Comparison of ENCODE assay signal across 8 cellular contexts in the genomic region with DNA sequence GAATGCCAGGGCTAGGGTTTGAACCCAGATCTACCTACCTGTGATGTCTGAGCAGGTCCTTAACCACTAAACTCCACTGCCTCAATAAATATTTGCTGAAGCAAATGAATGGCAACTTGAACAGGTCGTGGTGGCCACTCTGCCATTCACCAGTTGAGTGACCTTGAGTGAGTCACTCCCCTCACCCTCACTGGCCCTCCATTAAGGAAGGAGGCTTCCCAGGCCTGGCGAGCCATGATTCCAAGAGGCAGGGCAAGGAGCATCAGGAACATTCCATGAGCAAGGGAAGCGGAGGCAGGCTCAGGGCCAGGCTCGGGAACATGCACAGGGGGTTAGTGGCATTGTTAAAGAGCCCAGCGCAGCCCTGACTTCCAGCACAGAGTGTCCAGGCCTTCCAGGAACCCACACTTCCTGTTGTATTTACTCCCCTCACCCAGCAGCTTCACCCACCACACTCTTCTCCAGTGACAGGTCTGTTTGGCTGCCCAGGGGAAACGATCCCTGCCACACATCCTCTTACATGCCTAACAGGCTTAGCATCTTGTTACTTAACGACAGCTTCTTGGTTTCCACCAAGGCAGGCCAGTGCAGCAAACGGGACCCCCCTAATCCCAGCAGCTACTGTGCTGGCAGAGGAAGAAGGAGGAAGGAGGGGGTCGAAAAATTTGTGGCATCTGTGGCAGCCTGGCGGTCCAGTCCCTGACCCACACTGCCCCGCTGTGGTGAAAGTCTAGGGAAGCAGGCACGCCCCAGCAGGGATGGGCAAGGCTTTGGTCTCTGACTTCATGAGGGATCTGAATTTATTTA. TPM values are rescaled to one million over a fixed set of nuclear protein-coding genes. Genes with fewer than 3 reads are reported as not detected.
DNase-seq lines count a peak whose midpoint lies in the region; ATAC-seq and TF ChIP-seq lines count a peak whose summit lies in the region.

No MANE protein-coding gene starts in this region.

- H3K36me3 ChIP-seq in WERI-Rb-1 (no peaks in the 10 kb centered on the region), suprapubic skin (no peaks in the 10 kb centered on the region)

- H3K9me3 ChIP-seq in WERI-Rb-1 (ENCODE audit: severe bottlenecking) (no peaks in the 10 kb centered on the region), suprapubic skin (no peaks in the 10 kb centered on the region)

- WGBS in suprapubic skin = 31% methylated on average over 6 of the region's 12 CpGs

- DNase-seq in EH (ENCODE audit: low read depth) (peak; percentile 78), HT1080 (ENCODE audit: low read depth) (peak; percentile 61), WERI-Rb-1 (peak; percentile 58), fibroblast of mammary gland (ENCODE audit: low read depth) (peak; percentile 52), neural crest cell (ENCODE audit: low read depth, low spot score) (peak; percentile 57), T-helper 2 cell (no peak), suprapubic skin (ENCODE audit: low spot score in 2 of 2) (no peak)

- H3K4me3 ChIP-seq in WERI-Rb-1 (ENCODE audit: low read depth, low read length) = no peak overlapping the region
- H3K4me3 ChIP-seq in fibroblast of mammary gland (ENCODE audit: control insufficient read depth, low read depth, low read length) = no peak overlapping the region
- no peak overlapping the region for H3K4me3 ChIP-seq in suprapubic skin

- TF ChIP-seq CTCF in WERI-Rb-1 (IDR thresholded peaks at IDR 0.05; ENCODE audit: low read depth, low read length) = peak; percentile 70
- TF ChIP-seq CTCF in fibroblast of mammary gland (conservative IDR thresholded peaks at IDR 0.05; ENCODE audit: control insufficient read depth, insufficient read depth, low read depth, low read length) = peak; percentile 58
- TF ChIP-seq CTCF in neural crest cell (conservative IDR thresholded peaks at IDR 0.05) = peak; percentile 70
- TF ChIP-seq CTCF in suprapubic skin (IDR thresholded peaks at IDR 0.05) = peak in 1 of 2 donors; percentile 43

- TF ChIP-seq POLR2A in suprapubic skin (IDR thresholded peaks at IDR 0.05) = no peak

- H3K27me3 ChIP-seq in WERI-Rb-1 (ENCODE audit: insufficient read depth, low read depth, severe bottlenecking) (no peaks in the 10 kb centered on the region), suprapubic skin (peaks cover 35% of the 10 kb centered on the region)

- ATAC-seq in GM19455 (IDR thresholded peaks at IDR 0.05; ENCODE audit: unreplicated experiment) = no peak

- peaks cover 49% of the 10 kb centered on the region for H3K27me3 Mint-ChIP-seq in neural crest cell (ENCODE audit: low read depth)

- no peaks in the 10 kb centered on the region for H3K9me3 Mint-ChIP-seq in neural crest cell

- H3K4me3 Mint-ChIP-seq in neural crest cell = no peak overlapping the region

- no peaks in the 10 kb centered on the region for H3K36me3 Mint-ChIP-seq in neural crest cell (ENCODE audit: low read depth)

- H3K4me1 ChIP-seq in suprapubic skin = no peaks in the 10 kb centered on the region

- TF ChIP-seq EP300 in suprapubic skin (IDR thresholded peaks at IDR 0.05) = no peak

- no peak overlapping the region for H3K27ac Mint-ChIP-seq in neural crest cell (ENCODE audit: unreplicated experiment)

- H3K27ac ChIP-seq in WERI-Rb-1 (no peak overlapping the region), suprapubic skin (no peak overlapping the region)

- peaks cover 10% of the 10 kb centered on the region for H3K4me1 Mint-ChIP-seq in neural crest cell

RNA-seq across cellular contexts. Expression of gene TTC1, which starts 43.7 kb away (rescaled TPM):
- total RNA-seq in HT1080 (2014; rRNA removed; shearing (Covaris generic)) = 80.1 and 87.2 TPM in 2 replicates
- polyA plus RNA-seq in HT1080 (2015; cell fraction: cytosol; rRNA removed) = 90.6 and 95.3 TPM in 2 replicates
- polyA plus RNA-seq in HT1080 (2015; cell fraction: nucleus; rRNA removed) = 54.6 and 61.0 TPM in 2 replicates
- total RNA-seq in neural crest cell = 48.0 and 49.4 TPM in 2 replicates
- total RNA-seq in suprapubic skin = 10 to 100 TPM; 26.1 to 39.1 (median 30.5) TPM

RNA-seq across cellular contexts. Expression of gene ADRA1B, which starts 49.0 kb away (rescaled TPM):
- 0.27 and 1.1 TPM in 2 replicates for total RNA-seq in HT1080 (2014; rRNA removed; shearing (Covaris generic))
- 0.31 and 0.33 TPM in 2 replicates for polyA plus RNA-seq in HT1080 (2015; cell fraction: cytosol; rRNA removed)
- 0.49 and 0.90 TPM in 2 replicates for polyA plus RNA-seq in HT1080 (2015; cell fraction: nucleus; rRNA removed)
- total RNA-seq in neural crest cell = 0.19 and 0.32 TPM in 2 replicates
- total RNA-seq in suprapubic skin = under 1 TPM in 3 of 4 donors, not detected in 1; 0.36 to 0.64 (median 0.47) TPM

Comparison
In these comparisons a context has a peak if more than half of its experiments do, and no peak if none do; other contexts are left out.
1. DNase-seq: peak in EH (single experiment), HT1080 (single experiment), WERI-Rb-1 (single experiment), fibroblast of mammary gland (single experiment) and neural crest cell (single experiment); none in T-helper 2 cell (0 of 5) and suprapubic skin (0 of 2).